Comparison of ENCODE assay signal across 1 cellular context in genomic region chr19:47389150-47389556, GRCh38.
TF ChIP-seq lines count a peak whose summit lies in the region.

No MANE protein-coding gene starts in this region.

TF ChIP-seq in H1, 55 proteins besides CTCF, POLR2A, EP300 and RAD21:
- TF ChIP-seq ZNF274 (IDR thresholded peaks at IDR 0.05; ENCODE audit: borderline replicate concordance, extremely low read depth, low read length): no peak
- no peak for TF ChIP-seq RFX5 (IDR thresholded peaks at IDR 0.05; ENCODE audit: borderline replicate concordance, low read depth, low read length)
- TF ChIP-seq RNF2 (IDR thresholded peaks at IDR 0.05; ENCODE audit: borderline replicate concordance, low read depth, low read length, missing control alignments, poor library complexity, severe bottlenecking): no peak
- no peak for TF ChIP-seq CBX5 (IDR thresholded peaks at IDR 0.05; ENCODE audit: low read depth, low read length)
- TF ChIP-seq HDAC6 (IDR thresholded peaks at IDR 0.05; ENCODE audit: low read depth, low read length): no peak
- TF ChIP-seq CHD7 (IDR thresholded peaks at IDR 0.05; ENCODE audit: insufficient replicate concordance, low read length): no peak
- TF ChIP-seq TBP (IDR thresholded peaks at IDR 0.05; ENCODE audit: low read depth, low read length): no peak
- no peak for TF ChIP-seq KDM4A (IDR thresholded peaks at IDR 0.05; ENCODE audit: low read depth, low read length, severe bottlenecking)
- TF ChIP-seq BRCA1 (IDR thresholded peaks at IDR 0.05; ENCODE audit: low read depth, low read length): no peak
- TF ChIP-seq JUN (IDR thresholded peaks at IDR 0.05; ENCODE audit: low read depth, low read length): no peak
- no peak for TF ChIP-seq KDM5A (IDR thresholded peaks at IDR 0.05; ENCODE audit: low read length)
- TF ChIP-seq TAF1 (IDR thresholded peaks at IDR 0.05; ENCODE audit: low read depth, low read length): no peak
- TF ChIP-seq ATF3 (IDR thresholded peaks at IDR 0.05; ENCODE audit: insufficient read depth, low read depth, low read length): no peak
- no peak for TF ChIP-seq HDAC2 (IDR thresholded peaks at IDR 0.05; ENCODE audit: borderline replicate concordance in 1 of 2, low read depth in 2 of 2, low read length in 2 of 2)
- TF ChIP-seq CHD1 (IDR thresholded peaks at IDR 0.05; ENCODE audit: low read depth, low read length): no peak
- TF ChIP-seq USF2 (IDR thresholded peaks at IDR 0.05; ENCODE audit: low read length): no peak
